8 cellular contexts compared by ENCODE assay signal in genomic region chr4:148216866-148217814, GRCh38.
DNase-seq lines count a peak whose midpoint lies in the region; ATAC-seq and TF ChIP-seq lines count a peak whose summit lies in the region.

No MANE protein-coding gene starts in this region.

- intact Hi-C loops in activated CD4-positive, alpha-beta T cell treated with anti-CD3 and anti-CD28 coated beads for 36 hours (cut with DNase I, micrococcal nuclease): no loop called here

- TF ChIP-seq POLR2A in Peyer's patch (IDR thresholded peaks at IDR 0.05): no peak

- H3K9me3 ChIP-seq in T-helper 17 cell (ENCODE audit: control insufficient read depth, low read length, poor library complexity, severe bottlenecking) (no peaks in the 10 kb centered on the region), Peyer's patch (no peaks in the 10 kb centered on the region)

- no peaks in the 10 kb centered on the region for H3K27me3 Mint-ChIP-seq in activated CD4-positive, alpha-beta T cell treated with anti-CD3 and anti-CD28 coated beads for 36 hours
- H3K27me3 Mint-ChIP-seq in T-helper 17 cell: no peaks in the 10 kb centered on the region

- peak overlapping the region in 2 of 4 donors; percentile 34 to 55 for H3K27ac ChIP-seq in Peyer's patch

- peak; percentile 15 for DNase-seq in activated CD4-positive, alpha-beta T cell treated with anti-CD3 and anti-CD28 coated beads for 36 hours
- DNase-seq in activated CD4-positive, alpha-beta T cell treated with anti-CD3 and anti-CD28 coated beads for 1 hour: no peak
- no peak for DNase-seq in T-helper 17 cell
- no peak for DNase-seq in left lobe of liver (ENCODE audit: low spot score)
- DNase-seq in AG08396 (ENCODE audit: low spot score): no peak
- DNase-seq in SIG-M5 (lab: John Stamatoyannopoulos, UW): no peak
- DNase-seq in Peyer's patch: no peak

- peaks cover 0 to 10% (median 3%) of the 10 kb centered on the region in 4 donors for H3K4me1 ChIP-seq in Peyer's patch

- POLR2A ChIA-PET in activated CD4-positive, alpha-beta T cell treated with anti-CD3 and anti-CD28 coated beads for 36 hours (lab: Charles Lee): no interaction called here

- peak overlapping the region; percentile 79 for H3K27ac Mint-ChIP-seq in activated CD4-positive, alpha-beta T cell treated with anti-CD3 and anti-CD28 coated beads for 36 hours
- peak overlapping the region; percentile 89 for H3K27ac Mint-ChIP-seq in T-helper 17 cell

- peak overlapping the region; percentile 62 for H3K4me3 Mint-ChIP-seq in activated CD4-positive, alpha-beta T cell treated with anti-CD3 and anti-CD28 coated beads for 36 hours
- peak overlapping the region; percentile 77 for H3K4me3 Mint-ChIP-seq in T-helper 17 cell

- no peaks in the 10 kb centered on the region for H3K27me3 ChIP-seq in Peyer's patch

- peak; percentile 79 for ATAC-seq in activated CD4-positive, alpha-beta T cell treated with anti-CD3 and anti-CD28 coated beads for 36 hours
- ATAC-seq in HG02938 (IDR thresholded peaks at IDR 0.05; ENCODE audit: unreplicated experiment) (peak; percentile 94), T-helper 17 cell (peak; percentile 81), left lobe of liver (peak; percentile 83)

- peak overlapping the region in 2 of 4 donors; percentile 23 to 33 for H3K4me3 ChIP-seq in Peyer's patch

- H3K9me3 Mint-ChIP-seq in activated CD4-positive, alpha-beta T cell treated with anti-CD3 and anti-CD28 coated beads for 36 hours (ENCODE audit: low read depth): no peaks in the 10 kb centered on the region

- H3K36me3 Mint-ChIP-seq in activated CD4-positive, alpha-beta T cell treated with anti-CD3 and anti-CD28 coated beads for 36 hours (ENCODE audit: low read depth): peaks cover 2% of the 10 kb centered on the region
- no peaks in the 10 kb centered on the region for H3K36me3 Mint-ChIP-seq in T-helper 17 cell (ENCODE audit: low read depth)

- peaks cover 24% of the 10 kb centered on the region for H3K4me1 Mint-ChIP-seq in activated CD4-positive, alpha-beta T cell treated with anti-CD3 and anti-CD28 coated beads for 36 hours
- peaks cover 21% of the 10 kb centered on the region for H3K4me1 Mint-ChIP-seq in T-helper 17 cell

- no peaks in the 10 kb centered on the region for H3K36me3 ChIP-seq in Peyer's patch

- TF ChIP-seq CTCF in Peyer's patch (IDR thresholded peaks at IDR 0.05): no peak

- CTCF ChIA-PET in activated CD4-positive, alpha-beta T cell treated with anti-CD3 and anti-CD28 coated beads for 36 hours (lab: Charles Lee): interaction anchor here (1.1 kb wide), 1 partner anchor 10 kb away, joined by 3 read pairs; no protein-coding TSS in a partner anchor
